In the genomic region with DNA sequence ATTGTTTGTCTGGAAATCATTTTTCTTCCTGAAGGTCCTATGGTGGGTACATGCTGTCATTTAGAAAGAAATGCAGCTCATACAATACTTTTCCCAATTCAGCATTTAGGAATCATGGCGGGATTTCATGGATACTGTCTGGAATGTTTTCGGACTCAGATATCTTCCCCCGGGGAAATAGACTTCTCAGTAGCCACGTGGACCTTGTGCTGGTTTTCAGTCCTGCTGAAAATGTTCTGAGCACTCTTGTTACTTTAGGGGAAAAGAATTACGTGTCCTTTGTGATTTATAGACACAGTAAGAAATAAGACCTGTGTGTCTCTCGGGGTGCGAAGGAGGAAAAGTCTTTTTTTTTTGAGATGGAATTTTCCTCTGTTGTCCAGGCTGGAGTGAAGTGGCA, we compare ENCODE assay signal across 10 cellular contexts. TPM values are rescaled to one million over a fixed set of nuclear protein-coding genes. Genes with fewer than 3 reads are reported as not detected.
DNase-seq lines count a peak whose midpoint lies in the region; TF ChIP-seq lines count a peak whose summit lies in the region.
"Had no signal": no experiment of that assay in that cellular context is flagged by ENCODE, and none has a peak within 500 bp of the region (broad histone marks: within the 10 kb centered on the region; RNA-seq: fewer than 3 reads in every experiment).

No MANE protein-coding gene starts in this region.

- H3K4me3 Mint-ChIP-seq in nephron: peak overlapping the region; percentile 37 to 72 (median 40)

- H3K27ac ChIP-seq in effector memory CD4-positive, alpha-beta T cell (ENCODE audit: insufficient read depth, low read length, poor library complexity, severe bottlenecking): peak overlapping the region; percentile 66

- no peaks in the 10 kb centered on the region for H3K36me3 ChIP-seq in effector memory CD4-positive, alpha-beta T cell (ENCODE audit: control insufficient read depth, insufficient read depth, low read length)
- no peaks in the 10 kb centered on the region for H3K36me3 ChIP-seq in BE2C

- H3K27ac Mint-ChIP-seq in nephron: peak overlapping the region; percentile 33 to 75 (median 64)

- H3K9me3 ChIP-seq in effector memory CD4-positive, alpha-beta T cell (ENCODE audit: control insufficient read depth, low read length): no peaks in the 10 kb centered on the region
- no peaks in the 10 kb centered on the region for H3K9me3 ChIP-seq in BE2C

- TF ChIP-seq CTCF in AG10803 (conservative IDR thresholded peaks at IDR 0.05; ENCODE audit: low read length) (no peak), GM12864 (IDR thresholded peaks at IDR 0.05; ENCODE audit: low read depth, low read length, missing control alignments) (no peak), nephron (IDR thresholded peaks at IDR 0.05; ENCODE audit: unreplicated experiment in 3 of 3) (no peak), BE2C (IDR thresholded peaks at IDR 0.05; ENCODE audit: low read depth, low read length) (no peak)

- H3K4me1 Mint-ChIP-seq in nephron: peaks cover 61% of the 10 kb centered on the region

- H3K4me1 ChIP-seq in effector memory CD4-positive, alpha-beta T cell (ENCODE audit: control insufficient read depth, insufficient read depth, low read length, poor library complexity, severe bottlenecking): peaks cover 65% of the 10 kb centered on the region
- H3K4me1 ChIP-seq in BE2C: no peaks in the 10 kb centered on the region

- H3K4me3 ChIP-seq in AG10803 (ENCODE audit: low read length): peak overlapping the region; percentile 82
- H3K4me3 ChIP-seq in GM12864 (ENCODE audit: low read depth, low read length): peak overlapping the region; percentile 99; the same call in 1 of the 2 replicates
- H3K4me3 ChIP-seq in effector memory CD4-positive, alpha-beta T cell (ENCODE audit: insufficient read depth, low read depth, low read length, poor library complexity, severe bottlenecking): peak overlapping the region; percentile 6
- H3K4me3 ChIP-seq in BE2C (ENCODE audit: low read depth, low read length): no peak overlapping the region

- no peaks in the 10 kb centered on the region for H3K27me3 ChIP-seq in effector memory CD4-positive, alpha-beta T cell (replicated peaks; ENCODE audit: control insufficient read depth, insufficient read depth, low read length, poor library complexity, severe bottlenecking)
- H3K27me3 ChIP-seq in BE2C: no peaks in the 10 kb centered on the region

- no peak for DNase-seq in AG10803 (ENCODE audit: low read depth)
- DNase-seq in GM12864 (ENCODE audit: low read depth): no peak
- no peak for DNase-seq in effector memory CD4-positive, alpha-beta T cell
- no peak for DNase-seq in BE2C
- DNase-seq in HUDEP-2 (lab: John Stamatoyannopoulos, UW; ENCODE audit: unreplicated experiment in 76 of 76): no peak
- no peak for DNase-seq in NCI-H1436 treated with DMSO at 0.1 percent for 48 hours (lab: John Stamatoyannopoulos, UW)
- no peak for DNase-seq in NCI-H2196 treated with DMSO at 0.1 percent for 48 hours (lab: John Stamatoyannopoulos, UW; ENCODE audit: unreplicated experiment)
- DNase-seq: NCI-H187 treated with DMSO at 0.1 percent for 48 hours, PC-3 had no signal

- no peaks in the 10 kb centered on the region for H3K9me3 Mint-ChIP-seq in nephron

- H3K27me3 Mint-ChIP-seq in nephron (ENCODE audit: low read depth): peaks cover under 1% of the 10 kb centered on the region

- peaks cover 29% of the 10 kb centered on the region for H3K36me3 Mint-ChIP-seq in nephron (ENCODE audit: low read depth)

RNA-seq across cellular contexts. Expression of gene CD99, which starts 3.8 kb away (rescaled TPM):
- polyA plus RNA-seq in BE2C (2012; ENCODE audit: insufficient read depth, insufficient read length, low read depth): 0.99 TPM

RNA-seq across cellular contexts. Expression of gene XG, which starts 57.0 kb away (rescaled TPM):
- not detected for polyA plus RNA-seq in BE2C (2012; ENCODE audit: insufficient read depth, insufficient read length, low read depth)
